ENCODE assay signal across 30 cellular contexts in genomic region chr2:238814815-238815214, GRCh38. TPM values are rescaled to one million over a fixed set of nuclear protein-coding genes. Genes with fewer than 3 reads are reported as not detected.
"Had no signal": no experiment of that assay in that cellular context is flagged by ENCODE, and none has a peak within 500 bp of the region (broad histone marks: within the 10 kb centered on the region; RNA-seq: fewer than 3 reads in every experiment).

No MANE protein-coding gene starts in this region.

- H3K27ac ChIP-seq: neutrophil, ovary, parathyroid adenoma, psoas muscle, right lobe of liver, sigmoid colon, stomach, thoracic aorta, thyroid gland, tibial nerve, upper lobe of right lung, uterus had no signal

- H3K4me1 ChIP-seq: parathyroid adenoma, psoas muscle, right lobe of liver, sigmoid colon, stomach, thyroid gland, tibial nerve, upper lobe of right lung, uterus had no signal

- H3K9ac ChIP-seq: parathyroid adenoma had no signal

- ATAC-seq: naive thymus-derived CD4-positive, alpha-beta T cell; natural killer cell; psoas muscle; right cardiac atrium; right lobe of liver; stimulated activated memory B cell treated with anti-CD40 and anti-IgM and Interleukin-4, amounts not matched to agents 10 μg/mL and 1 μg/mL and 100 μg/mL, for 72 hours; upper lobe of right lung had no signal

- H3K79me2 ChIP-seq: parathyroid adenoma had no signal

- H2AFZ ChIP-seq: parathyroid adenoma had no signal

- DNase-seq: naive thymus-derived CD4-positive, alpha-beta T cell; natural killer cell; nucleus accumbens; ovary; posterior cingulate gyrus; psoas muscle; right cardiac atrium; right lobe of liver; sigmoid colon; small intestine; stimulated activated CD4-positive, alpha-beta T cell treated with anti-CD3 and anti-CD28 coated beads, Interleukin-15, amount 100 ng/mL, for 24 hours; stimulated activated CD4-positive, alpha-beta T cell treated with anti-CD3 and anti-CD28 coated beads, Interleukin-2, amount 100 ng/mL, for 24 hours; stimulated activated CD4-positive, alpha-beta T cell treated with anti-CD3 and anti-CD28 coated beads, Interleukin-4, amount 100 ng/mL, for 1 hour; stimulated activated CD4-positive, alpha-beta T cell treated with anti-CD3 and anti-CD28 coated beads, Interleukin-4, amount 100 ng/mL, for 4 hours; stimulated activated CD8-positive, alpha-beta memory T cell treated with anti-CD3 and anti-CD28 coated beads, Interleukin-4, amount 100 ng/mL, for 48 hours; stimulated activated naive CD4-positive, alpha-beta T cell; stomach; thyroid gland; trophoblast cell; upper lobe of right lung; uterus had no signal

- H3K4me1 Mint-ChIP-seq: naive thymus-derived CD4-positive, alpha-beta T cell; natural killer cell; nephron; stimulated activated memory B cell treated with anti-CD40 and anti-IgM and Interleukin-4, amounts not matched to agents 10 μg/mL and 1 μg/mL and 100 μg/mL, for 72 hours had no signal

- H3K9me3 ChIP-seq: neutrophil, ovary, psoas muscle, right lobe of liver, sigmoid colon, stomach, thoracic aorta, thyroid gland, upper lobe of right lung, uterus had no signal

- H3K36me3 ChIP-seq: neutrophil, ovary, right lobe of liver, sigmoid colon, stomach, thoracic aorta, thyroid gland, tibial nerve, upper lobe of right lung, uterus had no signal

- H3K4me3 Mint-ChIP-seq: naive thymus-derived CD4-positive, alpha-beta T cell; natural killer cell; nephron; neural crest cell; stimulated activated memory B cell treated with anti-CD40 and anti-IgM and Interleukin-4, amounts not matched to agents 10 μg/mL and 1 μg/mL and 100 μg/mL, for 72 hours; stimulated activated naive CD8-positive, alpha-beta T cell treated with anti-CD3 and anti-CD28 coated beads, Interleukin-15, Interleukin-2, amounts not matched to agents 100 ng/mL and 50 ng/mL, for 24 hours had no signal

- H3K27ac Mint-ChIP-seq: natural killer cell; nephron; progenitor cell of endocrine pancreas; stimulated activated memory B cell treated with anti-CD40 and anti-IgM and Interleukin-4, amounts not matched to agents 10 μg/mL and 1 μg/mL and 100 μg/mL, for 72 hours; stimulated activated naive CD8-positive, alpha-beta T cell treated with anti-CD3 and anti-CD28 coated beads, Interleukin-15, Interleukin-2, amounts not matched to agents 100 ng/mL and 50 ng/mL, for 24 hours had no signal

- H3K27me3 ChIP-seq: ovary, right lobe of liver, thyroid gland, uterus had no signal

- H3K9me3 Mint-ChIP-seq: natural killer cell; stimulated activated memory B cell treated with anti-CD40 and anti-IgM and Interleukin-4, amounts not matched to agents 10 μg/mL and 1 μg/mL and 100 μg/mL, for 72 hours; stimulated activated naive CD8-positive, alpha-beta T cell treated with anti-CD3 and anti-CD28 coated beads, Interleukin-15, Interleukin-2, amounts not matched to agents 100 ng/mL and 50 ng/mL, for 24 hours had no signal

- H3K4me3 ChIP-seq: ovary, psoas muscle, right lobe of liver, sigmoid colon, stomach, thoracic aorta, thyroid gland, tibial nerve, upper lobe of right lung, uterus had no signal

- H3K36me3 Mint-ChIP-seq: natural killer cell; stimulated activated memory B cell treated with anti-CD40 and anti-IgM and Interleukin-4, amounts not matched to agents 10 μg/mL and 1 μg/mL and 100 μg/mL, for 72 hours had no signal

RNA-seq across cellular contexts. Expression of gene TWIST2, which starts 33.1 kb away (rescaled TPM):
- total RNA-seq: naive thymus-derived CD4-positive, alpha-beta T cell; natural killer cell; progenitor cell of endocrine pancreas had no signal
- polyA plus RNA-seq: naive thymus-derived CD4-positive, alpha-beta T cell had no signal
